ENCODE assay signal across 18 cellular contexts in genomic region chr2:107473145-107473544, GRCh38.
DNase-seq lines count a peak whose midpoint lies in the region; ATAC-seq and TF ChIP-seq lines count a peak whose summit lies in the region.
"Had no signal": no experiment of that assay in that cellular context is flagged by ENCODE, and none has a peak within 500 bp of the region (broad histone marks: within the 10 kb centered on the region; RNA-seq: fewer than 3 reads in every experiment).

No MANE protein-coding gene starts in this region.

- H3K36me3 ChIP-seq in GM23338 (ENCODE audit: insufficient read depth) (no peaks in the 10 kb centered on the region; the same call in 1 of the 2 replicates), SK-N-SH (replicated peaks in 1 of 2; ENCODE audit: control insufficient read depth in 1 of 2, insufficient read depth in 2 of 2, low read length in 1 of 2) (no peaks in the 10 kb centered on the region)
- H3K36me3 ChIP-seq: BLaER1 had no signal

- H3F3A ChIP-seq in GM23338 (replicated peaks; ENCODE audit: low read depth) (no peaks in the 10 kb centered on the region), SK-N-SH (replicated peaks; ENCODE audit: insufficient read depth) (no peaks in the 10 kb centered on the region)

- no peak overlapping the region for H3T11ph ChIP-seq in H9 (ENCODE audit: low read length)

- H2BK20ac ChIP-seq in H9 (ENCODE audit: low read depth, low read length, poor library complexity, severe bottlenecking), result no peak overlapping the region

- no peak overlapping the region for H3K56ac ChIP-seq in H9 (ENCODE audit: insufficient read length, low read depth, low read length)

- no peaks in the 10 kb centered on the region for H3K23me2 ChIP-seq in H9 (ENCODE audit: insufficient read length, low read depth, low read length, poor library complexity, severe bottlenecking)

- H3K9me2 ChIP-seq in GM23338 (ENCODE audit: insufficient read depth), result no peaks in the 10 kb centered on the region
- H3K9me2 ChIP-seq in SK-N-SH, result 0 out of 2 replicates have a peak, but pooled peaks cover 5% of the 10 kb centered on the region

- H3K4me3 ChIP-seq in GM23338 (no peak overlapping the region), SK-N-SH (ENCODE audit: low read depth in 2 of 2, low read length in 1 of 2) (no peak overlapping the region)
- H3K4me3 ChIP-seq: BLaER1 had no signal

- H2AFZ ChIP-seq in GM23338, result peak overlapping the region; percentile 65; the same call in 1 of the 2 replicates
- no peak overlapping the region for H2AFZ ChIP-seq in H9 (ENCODE audit: low read length)
- H2AFZ ChIP-seq in SK-N-SH (ENCODE audit: low read depth), result no peak overlapping the region

- no peak overlapping the region for H2BK15ac ChIP-seq in H9 (ENCODE audit: low read depth, low read length)

- CTCF ChIA-PET in SK-N-SH (lab: Yijun Ruan, JAX), result no interaction called here

- H3K79me1 ChIP-seq in H9 (ENCODE audit: insufficient read depth, low read depth, low read length, poor library complexity, severe bottlenecking), result no peaks in the 10 kb centered on the region

- H3K14ac ChIP-seq in H9 (ENCODE audit: insufficient read depth, low read length), result no peak overlapping the region

- H3K18ac ChIP-seq in H9 (ENCODE audit: insufficient read length, low read depth, low read length), result no peak overlapping the region

- no peaks in the 10 kb centered on the region for H3K79me2 ChIP-seq in GM23338 (replicated peaks; ENCODE audit: insufficient read depth)
- H3K79me2 ChIP-seq in H9 (ENCODE audit: insufficient read depth, low read length), result no peaks in the 10 kb centered on the region
- H3K79me2 ChIP-seq in SK-N-SH (ENCODE audit: insufficient read depth), result no peaks in the 10 kb centered on the region

- TF ChIP-seq RAD21 in SK-N-SH (IDR thresholded peaks at IDR 0.05; ENCODE audit: low read length), result no peak

- H3K27me3 ChIP-seq in GM23338 (ENCODE audit: insufficient read depth) (no peaks in the 10 kb centered on the region), H9 (ENCODE audit: insufficient read depth, low read length) (no peaks in the 10 kb centered on the region), SK-N-SH (ENCODE audit: insufficient read depth) (no peaks in the 10 kb centered on the region)
- H3K27me3 ChIP-seq: BLaER1 had no signal

- no peak overlapping the region for H2BK5ac ChIP-seq in H9 (ENCODE audit: insufficient read length, low read length)

- POLR2A ChIA-PET in SK-N-SH (lab: Yijun Ruan, JAX), result no interaction called here

- H2BK120ac ChIP-seq in H9 (ENCODE audit: low read depth, low read length, poor library complexity, severe bottlenecking), result no peak overlapping the region

- DNase-seq in GM23338 (ENCODE audit: low spot score) (no peak), dedifferentiated amniotic fluid mesenchymal stem cell (ENCODE audit: extremely low spot score) (peak; percentile 23), kidney tubule cell (ENCODE audit: low spot score) (peak; percentile 30), renal cortical epithelial cell (ENCODE audit: low read depth) (peak; percentile 54), H9 (no peak), SK-N-SH (no peak)
- no peak for DNase-seq in activated CD8-positive, alpha-beta memory T cell treated with anti-CD3 and anti-CD28 coated beads, Interleukin-2, amount 50 U/mL, for 48 hours
- DNase-seq: Caco-2; CD4-positive, CD25-positive, alpha-beta regulatory T cell; CD8-positive, alpha-beta T cell; DMS153; DND-41; H7 had no signal

- no peaks in the 10 kb centered on the region for H3K4me1 ChIP-seq in GM23338 (ENCODE audit: insufficient read depth)
- H3K4me1 ChIP-seq in H9 (ENCODE audit: insufficient read depth, low read length), result no peaks in the 10 kb centered on the region
- H3K4me1 ChIP-seq in SK-N-SH (ENCODE audit: control insufficient read depth in 1 of 2, insufficient read depth in 2 of 2, low read depth in 1 of 2, low read length in 1 of 2), result no peaks in the 10 kb centered on the region
- H3K4me1 ChIP-seq: BLaER1, Caco-2 had no signal

- ATAC-seq in GM23338, result no peak
- ATAC-seq: CD8-positive, alpha-beta T cell; HCT116 had no signal

- no peak overlapping the region for H4K91ac ChIP-seq in H9 (ENCODE audit: insufficient read length, low read depth, low read length)

- H3K9me3 ChIP-seq in H9 (ENCODE audit: control insufficient read depth, low read depth, low read length) (no peaks in the 10 kb centered on the region), SK-N-SH (no peaks in the 10 kb centered on the region)

- H2BK12ac ChIP-seq in H9 (ENCODE audit: insufficient read length, low read depth, low read length), result no peak overlapping the region

- H3K27me3 Mint-ChIP-seq in GM23338 (ENCODE audit: insufficient read depth, low read depth, poor library complexity) (no peaks in the 10 kb centered on the region), H9 (ENCODE audit: low read depth) (no peaks in the 10 kb centered on the region)
- H3K27me3 Mint-ChIP-seq: B cell; CD4-positive, CD25-positive, alpha-beta regulatory T cell had no signal

- no peak overlapping the region for H3K27ac ChIP-seq in GM23338 (ENCODE audit: low read depth)
- H3K27ac ChIP-seq in H9 (ENCODE audit: insufficient read length, low read depth, low read length), result no peak overlapping the region
- H3K27ac ChIP-seq in SK-N-SH (ENCODE audit: low read depth in 2 of 2, low read length in 1 of 2), result no peak overlapping the region
- H3K27ac ChIP-seq: 22Rv1, BLaER1, C4-2B had no signal

- no peak overlapping the region for H3K23ac ChIP-seq in H9 (ENCODE audit: insufficient read length, low read depth, low read length)

- H3K4me1 Mint-ChIP-seq in GM23338 (no peaks in the 10 kb centered on the region), H9 (0 out of 4 replicates have a peak, but pooled peaks cover 0 to 3% of the 10 kb centered on the region in 2 experiments)
- H3K4me1 Mint-ChIP-seq: B cell; CD4-positive, CD25-positive, alpha-beta regulatory T cell had no signal

- H4K5ac ChIP-seq in H9 (ENCODE audit: insufficient read length, low read depth, low read length), result no peak overlapping the region

- peaks cover 21% of the 10 kb centered on the region for H3K9me3 Mint-ChIP-seq in GM23338
- H3K9me3 Mint-ChIP-seq in H9, result peaks cover 25 to 28% of the 10 kb centered on the region in 2 experiments

- no peak overlapping the region for H4K8ac ChIP-seq in H9 (replicated peaks; ENCODE audit: insufficient read length, low read depth, low read length)

- peaks cover 14% of the 10 kb centered on the region; the same call in 2 of the 3 replicates for H3K36me3 Mint-ChIP-seq in GM23338 (ENCODE audit: low read depth)
- H3K36me3 Mint-ChIP-seq in H9 (ENCODE audit: insufficient read depth in 1 of 3, low read depth in 3 of 3), result peaks cover 8 to 16% (median 12%) of the 10 kb centered on the region in 3 experiments
- H3K36me3 Mint-ChIP-seq: CD4-positive, CD25-positive, alpha-beta regulatory T cell; CD8-positive, alpha-beta T cell had no signal

- H4K20me1 ChIP-seq in GM23338 (replicated peaks; ENCODE audit: insufficient read depth) (no peaks in the 10 kb centered on the region), H9 (ENCODE audit: control insufficient read depth, insufficient read depth, insufficient read length) (no peaks in the 10 kb centered on the region), SK-N-SH (ENCODE audit: insufficient read depth) (no peaks in the 10 kb centered on the region)
- H4K20me1 ChIP-seq: BLaER1 had no signal

- no peak for TF ChIP-seq CTCF in GM23338 (conservative IDR thresholded peaks at IDR 0.05; ENCODE audit: low read depth in 2 of 2)
- TF ChIP-seq CTCF in H9 (conservative IDR thresholded peaks at IDR 0.05), result no peak
- no peak for TF ChIP-seq CTCF in SK-N-SH (IDR thresholded peaks at IDR 0.05)

- no peak overlapping the region for H3K27ac Mint-ChIP-seq in GM23338
- H3K27ac Mint-ChIP-seq in H9, result no peak overlapping the region
- H3K27ac Mint-ChIP-seq: B cell; CD4-positive, CD25-positive, alpha-beta regulatory T cell; CD8-positive, alpha-beta T cell had no signal

- H3K9ac ChIP-seq in H9 (ENCODE audit: extremely low read depth, insufficient read length, low read length), result no peak overlapping the region
- no peak overlapping the region for H3K9ac ChIP-seq in SK-N-SH
- H3K9ac ChIP-seq: BLaER1 had no signal

- H3K4me2 ChIP-seq in GM23338 (no peak overlapping the region), H9 (ENCODE audit: insufficient read depth, insufficient read length, low read length) (no peak overlapping the region), SK-N-SH (no peak overlapping the region)
- H3K4me2 ChIP-seq: BLaER1 had no signal

- TF ChIP-seq EP300 in SK-N-SH (IDR thresholded peaks at IDR 0.05; ENCODE audit: borderline replicate concordance in 1 of 2, low read depth in 1 of 2, low read length in 1 of 2), result no peak

- H3K4me3 Mint-ChIP-seq in GM23338 (no peak overlapping the region), H9 (no peak overlapping the region)
- H3K4me3 Mint-ChIP-seq: B cell; CD4-positive, CD25-positive, alpha-beta regulatory T cell; CD8-positive, alpha-beta T cell had no signal

- H3K4ac ChIP-seq in H9 (ENCODE audit: low read depth, low read length), result no peak overlapping the region

- H2AK5ac ChIP-seq in H9 (ENCODE audit: insufficient read length, low read length), result no peak overlapping the region

TF ChIP-seq in GM23338, 12 proteins besides CTCF, POLR2A, EP300 and RAD21 (continues in another document):
- TF ChIP-seq JUNB (IDR thresholded peaks at IDR 0.05; ENCODE audit: unreplicated experiment), result no peak
- TF ChIP-seq ZNF114 (CRISPR knock-in tag; IDR thresholded peaks at IDR 0.05), result no peak

TF ChIP-seq in SK-N-SH, 30 proteins besides CTCF, POLR2A, EP300 and RAD21 (continues in another document):
- TF ChIP-seq SMC3 (IDR thresholded peaks at IDR 0.05; ENCODE audit: low read depth, low read length) (no peak), GATA2 (CRISPR knock-in tag; IDR thresholded peaks at IDR 0.05) (no peak), FOXJ3 (CRISPR knock-in tag; IDR thresholded peaks at IDR 0.05) (no peak), FOSL2 (IDR thresholded peaks at IDR 0.05; ENCODE audit: borderline replicate concordance, low read depth) (no peak), EZH2phosphoT487 (IDR thresholded peaks at IDR 0.05; ENCODE audit: borderline replicate concordance, low read depth) (no peak), MXI1 (IDR thresholded peaks at IDR 0.05; ENCODE audit: low read depth, low read length) (no peak), ELF1 (IDR thresholded peaks at IDR 0.05) (no peak), JUND (IDR thresholded peaks at IDR 0.05) (no peak), SIN3A (IDR thresholded peaks at IDR 0.05; ENCODE audit: borderline replicate concordance, low read depth, low read length) (no peak), NFIC (IDR thresholded peaks at IDR 0.05; ENCODE audit: borderline replicate concordance) (no peak)
- TF ChIP-seq, protein P1, sequence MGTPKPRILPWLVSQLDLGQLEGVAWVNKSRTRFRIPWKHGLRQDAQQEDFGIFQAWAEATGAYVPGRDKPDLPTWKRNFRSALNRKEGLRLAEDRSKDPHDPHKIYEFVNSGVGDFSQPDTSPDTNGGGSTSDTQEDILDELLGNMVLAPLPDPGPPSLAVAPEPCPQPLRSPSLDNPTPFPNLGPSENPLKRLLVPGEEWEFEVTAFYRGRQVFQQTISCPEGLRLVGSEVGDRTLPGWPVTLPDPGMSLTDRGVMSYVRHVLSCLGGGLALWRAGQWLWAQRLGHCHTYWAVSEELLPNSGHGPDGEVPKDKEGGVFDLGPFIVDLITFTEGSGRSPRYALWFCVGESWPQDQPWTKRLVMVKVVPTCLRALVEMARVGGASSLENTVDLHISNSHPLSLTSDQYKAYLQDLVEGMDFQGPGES (IDR thresholded peaks at IDR 0.05; ENCODE audit: low read depth, low read length), result no peak

Comparison
In these comparisons a context has a peak if more than half of its experiments do, and no peak if none do; other contexts are left out.
1. DNase-seq: peak in dedifferentiated amniotic fluid mesenchymal stem cell (single experiment), kidney tubule cell (single experiment) and renal cortical epithelial cell (single experiment); none in GM23338 (single experiment), H9 (single experiment), activated CD8-positive, alpha-beta memory T cell treated with anti-CD3 and anti-CD28 coated beads, Interleukin-2, amount 50 U/mL, for 48 hours (single experiment) and SK-N-SH (single experiment).